Comparison of ENCODE assay signal across 12 cellular contexts in the genomic region with DNA sequence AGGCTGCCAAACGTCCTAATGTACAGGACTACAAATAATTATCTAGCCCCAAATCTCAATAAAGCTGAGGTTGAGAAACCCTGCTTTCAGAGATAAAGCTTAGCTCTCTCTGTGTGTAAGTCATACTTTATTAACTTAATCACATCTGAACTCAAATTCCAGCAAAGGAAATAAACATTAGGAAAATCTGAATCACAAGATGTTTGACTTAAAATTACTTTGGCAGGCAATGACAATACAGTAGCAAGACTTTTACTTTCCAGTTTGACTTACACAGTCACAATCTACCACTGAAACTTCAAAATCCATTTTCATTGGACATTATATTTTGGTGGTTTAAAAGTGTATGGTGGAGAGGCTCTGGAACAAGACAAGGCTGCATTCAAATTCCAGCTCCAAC. TPM values are rescaled to one million over a fixed set of nuclear protein-coding genes. Genes with fewer than 3 reads are reported as not detected.
DNase-seq lines count a peak whose midpoint lies in the region; ATAC-seq and TF ChIP-seq lines count a peak whose summit lies in the region.
"Had no signal": no experiment of that assay in that cellular context is flagged by ENCODE, and none has a peak within 500 bp of the region (broad histone marks: within the 10 kb centered on the region; RNA-seq: fewer than 3 reads in every experiment).

No MANE protein-coding gene starts in this region.

- POLR2A ChIA-PET in activated CD4-positive, alpha-beta memory T cell treated with anti-CD3 and anti-CD28 coated beads for 36 hours (lab: Charles Lee), result interaction anchor here (1.1 to 5.0 kb wide), 4 partner anchors 9 to 75 kb away, joined by 3 to 44 read pairs (median 4); a partner anchor contains a TSS
- POLR2A ChIA-PET in GM10248 (lab: Yijun Ruan, JAX), result no interaction called here

- no peak for ATAC-seq in stimulated activated memory B cell treated with anti-CD40 and anti-IgM and Interleukin-4, amounts not matched to agents 10 μg/mL and 1 μg/mL and 100 μg/mL, for 72 hours
- ATAC-seq in gastrocnemius medialis, result no peak
- ATAC-seq: GM23338 had no signal

- no peak overlapping the region for H3K4me3 ChIP-seq in tibial artery
- H3K4me3 ChIP-seq in gastrocnemius medialis, result no peak overlapping the region
- H3K4me3 ChIP-seq: GM23338, lung had no signal

- H3K36me3 ChIP-seq in tibial artery (peaks cover 0 to 7% (median 0%) of the 10 kb centered on the region in 3 donors), gastrocnemius medialis (no peaks in the 10 kb centered on the region)

- H3K27me3 Mint-ChIP-seq in activated T-cell treated with anti-CD3 and anti-CD28 coated beads, Interleukin-2, amount 50 U/mL, for 24 hours, result no peaks in the 10 kb centered on the region
- H3K27me3 Mint-ChIP-seq in activated CD4-positive, alpha-beta memory T cell treated with anti-CD3 and anti-CD28 coated beads for 36 hours, result no peaks in the 10 kb centered on the region
- no peaks in the 10 kb centered on the region for H3K27me3 Mint-ChIP-seq in stimulated activated memory B cell treated with anti-CD40 and anti-IgM and Interleukin-4, amounts not matched to agents 10 μg/mL and 1 μg/mL and 100 μg/mL, for 72 hours

- DNase-seq in activated T-cell treated with anti-CD3 and anti-CD28 coated beads, Interleukin-2, amount 50 U/mL, for 24 hours, result no peak
- no peak for DNase-seq in activated T-cell treated with anti-CD3 and anti-CD28 coated beads, Interleukin-2, amount 50 U/mL, for 48 hours
- DNase-seq in activated CD4-positive, alpha-beta memory T cell treated with anti-CD3 and anti-CD28 coated beads for 36 hours, result no peak
- DNase-seq in fibroblast of peridontal ligament (ENCODE audit: extremely low read depth) (peak; percentile 60), tibial artery (no peak), GM10248 (ENCODE audit: extremely low spot score) (no peak), gastrocnemius medialis (no peak)
- DNase-seq: DND-41, NCI-H2227 treated with DMSO at 0.1 percent for 48 hours had no signal

- H3K4me1 ChIP-seq in tibial artery (peaks cover 0 to 31% (median 6%) of the 10 kb centered on the region in 4 donors), gastrocnemius medialis (no peaks in the 10 kb centered on the region)

- intact Hi-C loops in activated CD4-positive, alpha-beta memory T cell treated with anti-CD3 and anti-CD28 coated beads for 36 hours (cut with micrococcal nuclease), result loop anchor here (1.0 kb wide), 2 partner anchors 8 to 12 kb away; a partner anchor contains a TSS
- intact Hi-C loops in tibial artery (cut with DNase I; ENCODE audit: low total_unique reads), result no loop called here
- intact Hi-C loops in gastrocnemius medialis (cut with DNase I; ENCODE audit: low total_unique reads), result no loop called here

- no peaks in the 10 kb centered on the region for H3K27me3 ChIP-seq in tibial artery
- no peaks in the 10 kb centered on the region for H3K27me3 ChIP-seq in gastrocnemius medialis

- peaks cover 72% of the 10 kb centered on the region for H3K4me1 Mint-ChIP-seq in activated T-cell treated with anti-CD3 and anti-CD28 coated beads, Interleukin-2, amount 50 U/mL, for 24 hours (ENCODE audit: low read depth)
- peaks cover 67% of the 10 kb centered on the region for H3K4me1 Mint-ChIP-seq in activated CD4-positive, alpha-beta memory T cell treated with anti-CD3 and anti-CD28 coated beads for 36 hours (ENCODE audit: low read depth)
- peaks cover 39% of the 10 kb centered on the region for H3K4me1 Mint-ChIP-seq in stimulated activated memory B cell treated with anti-CD40 and anti-IgM and Interleukin-4, amounts not matched to agents 10 μg/mL and 1 μg/mL and 100 μg/mL, for 72 hours

- CTCF ChIA-PET in activated CD4-positive, alpha-beta memory T cell treated with anti-CD3 and anti-CD28 coated beads for 36 hours (lab: Charles Lee), result interaction anchor here (0.9 to 4.2 kb wide), 4 partner anchors 9 to 15 kb away, joined by 3 to 26 read pairs (median 3); a partner anchor contains a TSS
- CTCF ChIA-PET in GM10248 (lab: Yijun Ruan, JAX), result interaction anchor here (0.8 kb wide), 1 partner anchor 53 kb away, joined by 3 read pairs; no protein-coding TSS in a partner anchor

- no peaks in the 10 kb centered on the region for H3K9me3 ChIP-seq in tibial artery
- H3K9me3 ChIP-seq in gastrocnemius medialis, result no peaks in the 10 kb centered on the region

- H3K9me3 Mint-ChIP-seq in activated T-cell treated with anti-CD3 and anti-CD28 coated beads, Interleukin-2, amount 50 U/mL, for 24 hours, result no peaks in the 10 kb centered on the region
- no peaks in the 10 kb centered on the region for H3K9me3 Mint-ChIP-seq in activated CD4-positive, alpha-beta memory T cell treated with anti-CD3 and anti-CD28 coated beads for 36 hours
- H3K9me3 Mint-ChIP-seq in stimulated activated memory B cell treated with anti-CD40 and anti-IgM and Interleukin-4, amounts not matched to agents 10 μg/mL and 1 μg/mL and 100 μg/mL, for 72 hours, result no peaks in the 10 kb centered on the region
- H3K9me3 Mint-ChIP-seq: GM23338 had no signal

- TF ChIP-seq POLR2A in gastrocnemius medialis (IDR thresholded peaks at IDR 0.05), result no peak

- in situ Hi-C loops in gastrocnemius medialis (cut with MboI; ENCODE audit: low sequenced_read_pairs in 4 of 4), result no loop called here

- peak overlapping the region; percentile 50 for H3K4me3 Mint-ChIP-seq in activated T-cell treated with anti-CD3 and anti-CD28 coated beads, Interleukin-2, amount 50 U/mL, for 24 hours
- peak overlapping the region; percentile 54 for H3K4me3 Mint-ChIP-seq in activated CD4-positive, alpha-beta memory T cell treated with anti-CD3 and anti-CD28 coated beads for 36 hours
- no peak overlapping the region for H3K4me3 Mint-ChIP-seq in stimulated activated memory B cell treated with anti-CD40 and anti-IgM and Interleukin-4, amounts not matched to agents 10 μg/mL and 1 μg/mL and 100 μg/mL, for 72 hours
- H3K4me3 Mint-ChIP-seq: GM23338 had no signal

- TF ChIP-seq CTCF in tibial artery (IDR thresholded peaks at IDR 0.05), result no peak
- no peak for TF ChIP-seq CTCF in GM10248 (IDR thresholded peaks at IDR 0.05; ENCODE audit: control extremely low read depth, extremely low read depth, low read depth, missing control alignments)
- TF ChIP-seq CTCF in gastrocnemius medialis (IDR thresholded peaks at IDR 0.05 in 4 of 5, conservative IDR thresholded peaks at IDR 0.05 in 1 of 5), result no peak

- H3K36me3 Mint-ChIP-seq in activated T-cell treated with anti-CD3 and anti-CD28 coated beads, Interleukin-2, amount 50 U/mL, for 24 hours (ENCODE audit: low read depth), result peaks cover 10% of the 10 kb centered on the region
- peaks cover 1% of the 10 kb centered on the region for H3K36me3 Mint-ChIP-seq in activated CD4-positive, alpha-beta memory T cell treated with anti-CD3 and anti-CD28 coated beads for 36 hours
- H3K36me3 Mint-ChIP-seq in stimulated activated memory B cell treated with anti-CD40 and anti-IgM and Interleukin-4, amounts not matched to agents 10 μg/mL and 1 μg/mL and 100 μg/mL, for 72 hours, result peaks cover 7% of the 10 kb centered on the region

- peak overlapping the region; percentile 83 for H3K27ac Mint-ChIP-seq in activated T-cell treated with anti-CD3 and anti-CD28 coated beads, Interleukin-2, amount 50 U/mL, for 24 hours
- H3K27ac Mint-ChIP-seq in activated CD4-positive, alpha-beta memory T cell treated with anti-CD3 and anti-CD28 coated beads for 36 hours, result peak overlapping the region; percentile 71
- no peak overlapping the region for H3K27ac Mint-ChIP-seq in stimulated activated memory B cell treated with anti-CD40 and anti-IgM and Interleukin-4, amounts not matched to agents 10 μg/mL and 1 μg/mL and 100 μg/mL, for 72 hours
- H3K27ac Mint-ChIP-seq: GM23338 had no signal

- H3K27ac ChIP-seq in tibial artery (peak overlapping the region; percentile 21 to 34), gastrocnemius medialis (no peak overlapping the region)

RNA-seq across cellular contexts. Expression of a gene that starts 11.4 kb away (rescaled TPM):
- total RNA-seq in activated CD4-positive, alpha-beta memory T cell treated with anti-CD3 and anti-CD28 coated beads for 36 hours, result 10 to 100 TPM; 14.0 to 17.1 TPM
- 1 to 10 TPM; 1.9 to 8.5 (median 4.3) TPM for total RNA-seq in gastrocnemius medialis

RNA-seq across cellular contexts. Expression of a gene that starts 11.7 kb away (rescaled TPM):
- total RNA-seq in activated CD4-positive, alpha-beta memory T cell treated with anti-CD3 and anti-CD28 coated beads for 36 hours, result 100 to 1,000 TPM; 102 to 104 TPM
- total RNA-seq in gastrocnemius medialis, result 10 to 100 TPM in 3 of 4 donors, 1 to 10 TPM in 1; 9.9 to 20.9 (median 16.8) TPM

Comparison
In these comparisons a context has a peak if more than half of its experiments do, and no peak if none do; other contexts are left out.
1. H3K27ac ChIP-seq: peak in tibial artery (2 of 2); none in gastrocnemius medialis (0 of 4).
2. RNA of a gene that starts 11.7 kb away (total RNA-seq): 102 to 104 TPM in activated CD4-positive, alpha-beta memory T cell treated with anti-CD3 and anti-CD28 coated beads for 36 hours; 9.9 to 20.9 TPM in gastrocnemius medialis; every median in the first group is over 4 times any median in the second.